In genomic region chr5:66647146-66647856, GRCh38 we compare ENCODE assay signal across 16 cellular contexts. TPM values are rescaled to one million over a fixed set of nuclear protein-coding genes. Genes with fewer than 3 reads are reported as not detected.
DNase-seq lines count a peak whose midpoint lies in the region; ATAC-seq and TF ChIP-seq lines count a peak whose summit lies in the region.
"Had no signal": no experiment of that assay in that cellular context is flagged by ENCODE, and none has a peak within 500 bp of the region (broad histone marks: within the 10 kb centered on the region; RNA-seq: fewer than 3 reads in every experiment).

No MANE protein-coding gene starts in this region.

- intact Hi-C loops in naive thymus-derived CD4-positive, alpha-beta T cell (cut with micrococcal nuclease) = no loop called here

- H3K9me3 ChIP-seq in GM23248 (ENCODE audit: low read depth) (no peaks in the 10 kb centered on the region), gastroesophageal sphincter (no peaks in the 10 kb centered on the region)
- H3K9me3 ChIP-seq in naive thymus-derived CD4-positive, alpha-beta T cell (ENCODE audit: control insufficient read depth in 2 of 3, low read length in 3 of 3) = no peaks in the 10 kb centered on the region
- H3K9me3 ChIP-seq: SK-N-SH had no signal

- no peaks in the 10 kb centered on the region for H3K36me3 Mint-ChIP-seq in naive thymus-derived CD4-positive, alpha-beta T cell
- H3K36me3 Mint-ChIP-seq: CD4-positive, alpha-beta memory T cell had no signal

- H3K9me2 ChIP-seq in GM23248 (ENCODE audit: insufficient read depth) = no peaks in the 10 kb centered on the region; the same call in 1 of the 2 replicates
- H3K9me2 ChIP-seq: SK-N-SH had no signal

- no peaks in the 10 kb centered on the region for H3K27me3 ChIP-seq in GM23248 (replicated peaks; ENCODE audit: insufficient read depth)
- no peaks in the 10 kb centered on the region for H3K27me3 ChIP-seq in gastroesophageal sphincter
- no peaks in the 10 kb centered on the region for H3K27me3 ChIP-seq in naive thymus-derived CD4-positive, alpha-beta T cell (ENCODE audit: control insufficient read depth in 2 of 2, insufficient read depth in 2 of 2, low read length in 2 of 2)

- H4K20me1 ChIP-seq in GM23248 (ENCODE audit: insufficient read depth) = no peaks in the 10 kb centered on the region

- H3K4me3 ChIP-seq in GM23248 = no peak overlapping the region
- H3K4me3 ChIP-seq in gastroesophageal sphincter = no peak overlapping the region
- H3K4me3 ChIP-seq in naive thymus-derived CD4-positive, alpha-beta T cell (ENCODE audit: low read length) = no peak overlapping the region

- peaks cover 0 to 16% (median 12%) of the 10 kb centered on the region in 5 donors for H3K27me3 Mint-ChIP-seq in naive thymus-derived CD4-positive, alpha-beta T cell
- H3K27me3 Mint-ChIP-seq: B cell had no signal

- H3K4me3 Mint-ChIP-seq in naive thymus-derived CD4-positive, alpha-beta T cell = no peak overlapping the region
- H3K4me3 Mint-ChIP-seq: B cell; CD4-positive, alpha-beta memory T cell had no signal

- H3K36me3 ChIP-seq in GM23248 (ENCODE audit: low read depth) (no peaks in the 10 kb centered on the region), gastroesophageal sphincter (no peaks in the 10 kb centered on the region)
- no peaks in the 10 kb centered on the region for H3K36me3 ChIP-seq in naive thymus-derived CD4-positive, alpha-beta T cell (ENCODE audit: control insufficient read depth in 2 of 3, insufficient read depth in 3 of 3, low read length in 3 of 3)

- TF ChIP-seq POLR2A in gastroesophageal sphincter (IDR thresholded peaks at IDR 0.05) = no peak

- TF ChIP-seq CTCF in gastroesophageal sphincter (IDR thresholded peaks at IDR 0.05) = no peak
- no peak for TF ChIP-seq CTCF in omental fat pad (IDR thresholded peaks at IDR 0.05)

- H3K4me2 ChIP-seq in GM23248 (ENCODE audit: unreplicated experiment) = no peak overlapping the region
- H3K4me2 ChIP-seq: SK-N-SH had no signal

- no peak for TF ChIP-seq EP300 in gastroesophageal sphincter (IDR thresholded peaks at IDR 0.05)

- no peaks in the 10 kb centered on the region for H3K79me2 ChIP-seq in GM23248 (ENCODE audit: insufficient read depth)

- in situ Hi-C loops in GM23248 (cut with MboI) = no loop called here

- no peak overlapping the region for H3K27ac ChIP-seq in GM23248
- H3K27ac ChIP-seq in gastroesophageal sphincter = no peak overlapping the region
- no peak overlapping the region for H3K27ac ChIP-seq in naive thymus-derived CD4-positive, alpha-beta T cell (ENCODE audit: low read depth, low read length)

- H3K4me1 ChIP-seq in GM23248 (ENCODE audit: insufficient read depth) (peaks cover 6% of the 10 kb centered on the region), gastroesophageal sphincter (no peaks in the 10 kb centered on the region)
- H3K4me1 ChIP-seq in naive thymus-derived CD4-positive, alpha-beta T cell (ENCODE audit: control insufficient read depth in 2 of 2, insufficient read depth in 2 of 2, low read length in 2 of 2) = no peaks in the 10 kb centered on the region

- no peak overlapping the region for H2AFZ ChIP-seq in GM23248

- WGBS in GM23248 (ENCODE audit: low coverage in 1 of 2, low lambda C conversion rate in 2 of 2, missing lambda C conversion rate in 2 of 2), 2 experiments = 47 to 48% methylated on average over 3 of the region's 3 CpGs
- WGBS in gastroesophageal sphincter (ENCODE audit: low coverage in 1 of 2), 2 donors = 50 to 78% methylated on average over 2 of the region's 3 CpGs

- CTCF ChIA-PET in naive thymus-derived CD4-positive, alpha-beta T cell (lab: Charles Lee) = no interaction called here

- no peaks in the 10 kb centered on the region for H3K4me1 Mint-ChIP-seq in naive thymus-derived CD4-positive, alpha-beta T cell
- H3K4me1 Mint-ChIP-seq: CD4-positive, alpha-beta memory T cell had no signal

- H3K27ac Mint-ChIP-seq in naive thymus-derived CD4-positive, alpha-beta T cell = no peak overlapping the region
- H3K27ac Mint-ChIP-seq: B cell; CD4-positive, alpha-beta memory T cell had no signal

- H3K9me3 Mint-ChIP-seq in naive thymus-derived CD4-positive, alpha-beta T cell = peaks cover 0 to 10% (median 1%) of the 10 kb centered on the region in 11 donors

- POLR2A ChIA-PET in naive thymus-derived CD4-positive, alpha-beta T cell (lab: Charles Lee) = no interaction called here

- peak; percentile 49 for DNase-seq in GM23248
- DNase-seq in SW480 (ENCODE audit: low spot score) = peak; percentile 56
- DNase-seq in omental fat pad (ENCODE audit: low spot score) = no peak
- no peak for DNase-seq in dermis blood vessel endothelial cell
- DNase-seq in naive thymus-derived CD4-positive, alpha-beta T cell = no peak
- DNase-seq in globus pallidus (ENCODE audit: low spot score) = no peak
- DNase-seq: CD4-positive, alpha-beta memory T cell; NCI-H1436 treated with DMSO at 0.1 percent for 48 hours; NCI-H526 treated with DMSO at 0.1 percent for 48 hours; NK-92 treated with Interleukin-12 subunit alpha and Interleukin-12 subunit beta, amount 100 ng/mL, for 24 hours; PC-3 had no signal

- ATAC-seq in gastroesophageal sphincter (peak; percentile 73), omental fat pad (ENCODE audit: low FRiP score) (peak; percentile 67), GM18520 (IDR thresholded peaks at IDR 0.05; ENCODE audit: unreplicated experiment) (no peak)
- no peak for ATAC-seq in naive thymus-derived CD4-positive, alpha-beta T cell
- ATAC-seq: HCT116, PC-3 had no signal

- peaks cover under 1% of the 10 kb centered on the region; the same call in 1 of the 2 replicates for H3F3A ChIP-seq in GM23248 (ENCODE audit: insufficient read depth)

- H3K9ac ChIP-seq in GM23248 = no peak overlapping the region
- H3K9ac ChIP-seq: SK-N-SH had no signal

RNA-seq across cellular contexts. Expression of gene MAST4, which starts 51.1 kb away (rescaled TPM):
- 4.2 and 20.0 TPM in 2 replicates for total RNA-seq in GM23248 (2014; rRNA removed; shearing (Covaris generic))
- polyA plus RNA-seq in GM23248 (2016; fragmentation: Nextera tagmentation; extraction: Ambion mirVana) = 6.0 and 6.5 TPM in 2 replicates
- total RNA-seq in gastroesophageal sphincter = 10 to 100 TPM; 16.2 to 32.8 (median 25.0) TPM
- 10 to 100 TPM; 52.2 to 76.8 (median 57.3) TPM for total RNA-seq in omental fat pad
- total RNA-seq in dermis blood vessel endothelial cell = 37.8 and 38.3 TPM in 2 replicates
- total RNA-seq in naive thymus-derived CD4-positive, alpha-beta T cell = 10 to 100 TPM; 25.1 to 39.0 (median 30.9) TPM
- polyA plus RNA-seq in naive thymus-derived CD4-positive, alpha-beta T cell = 10 to 100 TPM; 11.3 to 21.7 TPM

Comparison
In these comparisons a context has a peak if more than half of its experiments do, and no peak if none do; other contexts are left out.
1. DNase-seq: peak in GM23248 (single experiment) and SW480 (single experiment); none in omental fat pad (single experiment), dermis blood vessel endothelial cell (single experiment), naive thymus-derived CD4-positive, alpha-beta T cell (0 of 9) and globus pallidus (single experiment).
2. ATAC-seq: peak in gastroesophageal sphincter (single experiment) and omental fat pad (single experiment); none in GM18520 (single experiment) and naive thymus-derived CD4-positive, alpha-beta T cell (single experiment).